Comparison of ENCODE assay signal across 23 cellular contexts in the genomic region with DNA sequence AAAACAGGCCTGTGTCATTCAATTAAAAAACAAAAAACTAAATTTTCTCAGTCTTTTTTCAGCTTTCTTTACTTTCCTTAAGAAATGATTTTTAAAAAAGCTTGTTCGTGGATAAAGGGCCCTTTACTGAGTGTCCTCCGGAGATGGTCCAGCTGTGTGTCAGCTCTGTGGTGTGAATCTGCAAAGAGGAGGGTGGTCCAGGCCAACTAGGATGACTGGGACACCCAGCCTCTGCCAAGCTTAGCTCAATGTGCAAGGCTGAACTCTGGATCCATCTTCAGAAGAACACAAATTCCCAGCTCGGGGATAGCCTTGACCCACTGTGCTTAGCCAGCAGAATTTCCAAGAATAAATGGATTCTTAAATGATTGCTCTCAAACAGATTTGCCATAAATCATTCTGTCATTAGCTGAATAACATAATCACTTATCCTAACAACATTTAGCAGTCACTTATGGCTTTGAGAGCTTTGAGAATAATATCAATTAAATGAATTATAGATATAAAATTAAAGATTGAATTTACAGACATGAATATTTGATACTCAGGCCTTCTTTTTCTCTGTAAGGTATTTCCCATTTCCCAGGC. TPM values are rescaled to one million over a fixed set of nuclear protein-coding genes. Genes with fewer than 3 reads are reported as not detected.
DNase-seq lines count a peak whose midpoint lies in the region; ATAC-seq and TF ChIP-seq lines count a peak whose summit lies in the region.
"Had no signal": no experiment of that assay in that cellular context is flagged by ENCODE, and none has a peak within 500 bp of the region (broad histone marks: within the 10 kb centered on the region; RNA-seq: fewer than 3 reads in every experiment).

No MANE protein-coding gene starts in this region.

- H3K27ac ChIP-seq in right cardiac atrium (ENCODE audit: low read length) (no peak overlapping the region), neural progenitor cell (no peak overlapping the region)
- H3K27ac ChIP-seq: Peyer's patch, SJSA1 had no signal

- no peak overlapping the region for H3K4me3 ChIP-seq in right cardiac atrium (ENCODE audit: low read length)
- no peak overlapping the region for H3K4me3 ChIP-seq in neural progenitor cell
- H3K4me3 ChIP-seq: MG63, Peyer's patch, SJSA1 had no signal

- peaks cover 6% of the 10 kb centered on the region for H3K9me3 Mint-ChIP-seq in neural progenitor cell

- H3K9ac ChIP-seq in neural progenitor cell = no peak overlapping the region

- H2AFZ ChIP-seq in neural progenitor cell (replicated peaks) = no peak overlapping the region

- ATAC-seq in left cardiac atrium (peak; percentile 32 to 63), right cardiac atrium (peak; percentile 49 to 70), HG02884 (IDR thresholded peaks at IDR 0.05; ENCODE audit: unreplicated experiment) (no peak)

- no peaks in the 10 kb centered on the region for H3K4me1 ChIP-seq in right cardiac atrium (ENCODE audit: control insufficient read depth, insufficient read depth, low read length)
- peaks cover 10% of the 10 kb centered on the region for H3K4me1 ChIP-seq in neural progenitor cell
- H3K4me1 ChIP-seq: BE2C, Peyer's patch, SJSA1 had no signal

- no peaks in the 10 kb centered on the region for H3K36me3 ChIP-seq in neural progenitor cell
- H3K36me3 ChIP-seq: BE2C, MG63, Peyer's patch, SJSA1 had no signal

- TF ChIP-seq CTCF in neural progenitor cell (IDR thresholded peaks at IDR 0.05) = no peak

- peaks cover 29% of the 10 kb centered on the region for H3K4me1 Mint-ChIP-seq in neural progenitor cell

- peaks cover 5% of the 10 kb centered on the region for H3K27me3 Mint-ChIP-seq in neural progenitor cell (ENCODE audit: insufficient read depth, low read depth)

- peak overlapping the region; percentile 15 for H3K27ac Mint-ChIP-seq in neural progenitor cell

- intact Hi-C loops in left cardiac atrium (cut with DNase I) = no loop called here
- intact Hi-C loops in cardiac septum (cut with DNase I) = no loop called here
- intact Hi-C loops in right cardiac atrium (cut with DNase I) = no loop called here

- H3K4me2 ChIP-seq in neural progenitor cell = no peak overlapping the region

- H3K36me3 Mint-ChIP-seq in neural progenitor cell = no peaks in the 10 kb centered on the region

- 62% methylated on average over 3 of the region's 3 CpGs for WGBS in right cardiac atrium

- no peaks in the 10 kb centered on the region for H3K79me2 ChIP-seq in neural progenitor cell (ENCODE audit: low read depth)

- peaks cover 9% of the 10 kb centered on the region for H3F3A ChIP-seq in neural progenitor cell (ENCODE audit: low read depth)

- H3K27me3 ChIP-seq in right cardiac atrium (ENCODE audit: control insufficient read depth, insufficient read depth) (no peaks in the 10 kb centered on the region), neural progenitor cell (no peaks in the 10 kb centered on the region)
- H3K27me3 ChIP-seq: BE2C, MG63, Peyer's patch, SJSA1 had no signal

- DNase-seq in left cardiac atrium = peak; percentile 27
- no peak for DNase-seq in cardiac septum (ENCODE audit: low spot score)
- DNase-seq in right cardiac atrium = peak in 2 of 3 donors; percentile 28 to 58
- DNase-seq in neural progenitor cell (ENCODE audit: low spot score) = no peak
- DNase-seq in HuH-7.5 (ENCODE audit: low spot score) = no peak
- DNase-seq in HPDE6-E6E7 (ENCODE audit: extremely low spot score) = no peak
- DNase-seq: BE2C, DMS53, GDM1, GOT3, HCEC 1CT, MG63, NCI-H1436, NCI-H187 treated with DMSO at 0.1 percent for 48 hours, NCI-H2107, NCI-H2227 treated with DMSO at 0.1 percent for 48 hours, NCI-H510A, NCI-H748 treated with DMSO at 0.1 percent for 48 hours, Peyer's patch had no signal

- no peak overlapping the region for H3K4me3 Mint-ChIP-seq in neural progenitor cell

- H3K9me3 ChIP-seq in right cardiac atrium (ENCODE audit: control insufficient read depth, low read length) (no peaks in the 10 kb centered on the region), neural progenitor cell (ENCODE audit: low read depth) (no peaks in the 10 kb centered on the region)
- H3K9me3 ChIP-seq: BE2C, MG63, Peyer's patch, SJSA1 had no signal

- H4K20me1 ChIP-seq in neural progenitor cell (ENCODE audit: low read depth) = no peaks in the 10 kb centered on the region

RNA-seq across cellular contexts. Expression of a gene that starts 14.3 kb away (rescaled TPM):
- 1 to 10 TPM; 2.5 to 3.0 TPM for total RNA-seq in left cardiac atrium
- 1.7 TPM for total RNA-seq in cardiac septum
- total RNA-seq in right cardiac atrium = 1 to 10 TPM; 2.0 to 2.8 (median 2.4) TPM
- polyA plus RNA-seq in right cardiac atrium = 1.2 TPM
- total RNA-seq in neural progenitor cell (ENCODE audit: low replicate concordance) = 0.07 and 0.09 TPM in 2 replicates
- total RNA-seq: OCI-LY7 had no signal

RNA-seq across cellular contexts. Expression of a gene that starts 36.0 kb away (rescaled TPM):
- total RNA-seq in left cardiac atrium (1 to 10 TPM; 2.3 to 3.9 TPM), cardiac septum (0.97 TPM), right cardiac atrium (1 to 10 TPM; 3.0 to 4.8 (median 3.8) TPM), neural progenitor cell (ENCODE audit: low replicate concordance) (1.3 TPM in 1 of 2 replicates, not detected in the other)
- polyA plus RNA-seq in right cardiac atrium = 5.9 TPM
- total RNA-seq: A673, SJSA1 had no signal

RNA-seq across cellular contexts. Expression of a gene that starts 48.3 kb away (rescaled TPM):
- total RNA-seq in left cardiac atrium = under 1 TPM; 0.24 TPM
- 0.16 TPM for total RNA-seq in cardiac septum
- under 1 TPM; 0.20 to 0.32 (median 0.23) TPM for total RNA-seq in right cardiac atrium
- 0.18 TPM for polyA plus RNA-seq in right cardiac atrium
- not detected in 2 replicates for total RNA-seq in neural progenitor cell (ENCODE audit: low replicate concordance)
- total RNA-seq: A673, OCI-LY7, Peyer's patch, SJSA1 had no signal

RNA-seq across cellular contexts. Expression of a gene that starts 56.4 kb away (rescaled TPM):
- total RNA-seq in left cardiac atrium (not detected), cardiac septum (not detected), right cardiac atrium (under 1 TPM in 1 of 4 donors, not detected in 3; 0.26 TPM), neural progenitor cell (ENCODE audit: low replicate concordance) (not detected in 2 replicates)
- polyA plus RNA-seq in right cardiac atrium = 0.20 TPM
- total RNA-seq: A673, OCI-LY7, Peyer's patch, SJSA1 had no signal

Comparison
In these comparisons a context has a peak if more than half of its experiments do, and no peak if none do; other contexts are left out.
1. DNase-seq: peak in left cardiac atrium (single experiment) and right cardiac atrium (2 of 3); none in cardiac septum (single experiment), neural progenitor cell (single experiment), HuH-7.5 (single experiment) and HPDE6-E6E7 (single experiment).